ENCODE assay signal across 34 cellular contexts in the genomic region with DNA sequence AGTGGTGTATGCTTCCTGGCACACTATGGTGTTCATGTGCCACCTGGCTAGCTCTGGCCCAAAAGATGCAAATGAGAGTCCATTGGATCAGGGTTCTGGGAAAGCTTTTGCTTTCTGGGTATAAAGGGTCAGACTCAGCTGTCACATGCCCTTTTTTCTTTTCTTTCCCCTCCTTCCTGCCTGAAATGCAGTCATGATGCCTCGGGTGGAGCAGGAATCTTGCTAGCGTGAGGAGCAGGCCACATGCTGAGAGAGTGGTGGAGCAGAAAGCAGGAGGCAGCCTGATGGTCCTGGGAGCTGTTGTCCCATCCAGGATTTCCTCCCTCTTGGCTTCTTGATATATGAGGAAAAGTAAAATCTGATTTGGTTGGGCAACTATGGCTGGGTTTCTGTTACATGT. TPM values are rescaled to one million over a fixed set of nuclear protein-coding genes. Genes with fewer than 3 reads are reported as not detected.
"Had no signal": no experiment of that assay in that cellular context is flagged by ENCODE, and none has a peak within 500 bp of the region (broad histone marks: within the 10 kb centered on the region; RNA-seq: fewer than 3 reads in every experiment).

No MANE protein-coding gene starts in this region.

- H3K36me3 Mint-ChIP-seq: memory B cell; mesothelial cell of epicardium; neural progenitor cell; stimulated activated effector memory CD8-positive, alpha-beta T cell treated with anti-CD3 and anti-CD28 coated beads, Interleukin-12 subunit alpha, Interleukin-12 subunit beta, amount 100 ng/mL, for 72 hours had no signal

- H3K27ac ChIP-seq: colonic mucosa, esophagus squamous epithelium, heart right ventricle, lower lobe of right lung, neural progenitor cell, parathyroid adenoma, right atrium auricular region, thoracic aorta, transverse colon, vagina had no signal

- H3K4me1 Mint-ChIP-seq: nephron had no signal

- ATAC-seq: heart right ventricle; left colon; left ventricle myocardium superior; lower lobe of right lung; naive thymus-derived CD4-positive, alpha-beta T cell; sciatic nerve; stimulated activated effector memory CD8-positive, alpha-beta T cell treated with anti-CD3 and anti-CD28 coated beads, Interleukin-12 subunit alpha, Interleukin-12 subunit beta, amount 100 ng/mL, for 72 hours had no signal

- H3K9ac ChIP-seq: neural progenitor cell, parathyroid adenoma had no signal

- H3K4me3 ChIP-seq: colonic mucosa, esophagus squamous epithelium, heart right ventricle, lower lobe of right lung, neural progenitor cell, prostate gland, right atrium auricular region, smooth muscle cell, thoracic aorta, transverse colon, vagina had no signal

- H2AFZ ChIP-seq: neural progenitor cell, parathyroid adenoma had no signal

- DNase-seq: colonic mucosa; dermis blood vessel endothelial cell; effector memory CD4-positive, alpha-beta T cell; erythroblast; esophagus squamous epithelium; foreskin melanocyte; glutamatergic neuron; heart right ventricle; hippocampal formation; kidney glomerular epithelial cell; left colon; left ventricle myocardium superior; lower lobe of right lung; naive thymus-derived CD4-positive, alpha-beta T cell; stimulated activated CD4-positive, alpha-beta T cell treated with anti-CD3 and anti-CD28 coated beads, Interleukin-2, amount 100 ng/mL, for 24 hours; stimulated activated CD4-positive, alpha-beta T cell treated with anti-CD3 and anti-CD28 coated beads, Interleukin-4, amount 100 ng/mL, for 24 hours; stimulated activated naive CD4-positive, alpha-beta T cell treated with Interleukin-2 at 50 U/mL for 16 hours; substantia nigra; transverse colon had no signal

- H3K36me3 ChIP-seq: colonic mucosa, esophagus squamous epithelium, heart right ventricle, lower lobe of right lung, neural progenitor cell, prostate gland, right atrium auricular region, thoracic aorta, transverse colon, vagina had no signal

- H3K9me3 Mint-ChIP-seq: memory B cell; nephron; neural progenitor cell; stimulated activated effector memory CD8-positive, alpha-beta T cell treated with anti-CD3 and anti-CD28 coated beads, Interleukin-12 subunit alpha, Interleukin-12 subunit beta, amount 100 ng/mL, for 72 hours had no signal

- H3K4me1 ChIP-seq: colonic mucosa, parathyroid adenoma, vagina had no signal

- H3K27me3 ChIP-seq: colonic mucosa, right atrium auricular region, vagina had no signal

- H3K4me2 ChIP-seq: neural progenitor cell, smooth muscle cell had no signal

- H3K9me3 ChIP-seq: colonic mucosa, esophagus squamous epithelium, heart right ventricle, lower lobe of right lung, prostate gland, right atrium auricular region, thoracic aorta, transverse colon, vagina had no signal

- H3K4me3 Mint-ChIP-seq: memory B cell; mesothelial cell of epicardium; naive thymus-derived CD4-positive, alpha-beta T cell; neural progenitor cell; stimulated activated effector memory CD8-positive, alpha-beta T cell treated with anti-CD3 and anti-CD28 coated beads, Interleukin-12 subunit alpha, Interleukin-12 subunit beta, amount 100 ng/mL, for 72 hours had no signal

- H3K79me2 ChIP-seq: parathyroid adenoma had no signal

- H3K27ac Mint-ChIP-seq: memory B cell; mesothelial cell of epicardium; naive thymus-derived CD4-positive, alpha-beta T cell; nephron; neural progenitor cell; stimulated activated effector memory CD8-positive, alpha-beta T cell treated with anti-CD3 and anti-CD28 coated beads, Interleukin-12 subunit alpha, Interleukin-12 subunit beta, amount 100 ng/mL, for 72 hours had no signal

RNA-seq across cellular contexts. Expression of gene NKX1-2, which starts 9.0 kb away (rescaled TPM):
- total RNA-seq: chondrocyte; dermis blood vessel endothelial cell; heart right ventricle; left colon; left ventricle myocardium superior; lower lobe of right lung; mesothelial cell of epicardium; naive thymus-derived CD4-positive, alpha-beta T cell; osteoblast; right atrium auricular region; sciatic nerve; smooth muscle cell; thoracic aorta; transverse colon; ureter had no signal
- polyA plus RNA-seq: heart right ventricle; naive thymus-derived CD4-positive, alpha-beta T cell; smooth muscle cell had no signal
